Comparison of ENCODE assay signal across 8 cellular contexts in genomic region chr5:173847102-173847501, GRCh38.
"Had no signal": no experiment of that assay in that cellular context is flagged by ENCODE, and none has a peak within 500 bp of the region (broad histone marks: within the 10 kb centered on the region; RNA-seq: fewer than 3 reads in every experiment).

No MANE protein-coding gene starts in this region.

- FAIRE-seq: G401.6, GM12878, GM12891, GM12892, GM18507, GM19239 had no signal

- DNase-seq: GDM1, GF-D8 had no signal

- H3K4me3 ChIP-seq: GM12878 had no signal

- ATAC-seq: GM12878 had no signal
